In the genomic region with DNA sequence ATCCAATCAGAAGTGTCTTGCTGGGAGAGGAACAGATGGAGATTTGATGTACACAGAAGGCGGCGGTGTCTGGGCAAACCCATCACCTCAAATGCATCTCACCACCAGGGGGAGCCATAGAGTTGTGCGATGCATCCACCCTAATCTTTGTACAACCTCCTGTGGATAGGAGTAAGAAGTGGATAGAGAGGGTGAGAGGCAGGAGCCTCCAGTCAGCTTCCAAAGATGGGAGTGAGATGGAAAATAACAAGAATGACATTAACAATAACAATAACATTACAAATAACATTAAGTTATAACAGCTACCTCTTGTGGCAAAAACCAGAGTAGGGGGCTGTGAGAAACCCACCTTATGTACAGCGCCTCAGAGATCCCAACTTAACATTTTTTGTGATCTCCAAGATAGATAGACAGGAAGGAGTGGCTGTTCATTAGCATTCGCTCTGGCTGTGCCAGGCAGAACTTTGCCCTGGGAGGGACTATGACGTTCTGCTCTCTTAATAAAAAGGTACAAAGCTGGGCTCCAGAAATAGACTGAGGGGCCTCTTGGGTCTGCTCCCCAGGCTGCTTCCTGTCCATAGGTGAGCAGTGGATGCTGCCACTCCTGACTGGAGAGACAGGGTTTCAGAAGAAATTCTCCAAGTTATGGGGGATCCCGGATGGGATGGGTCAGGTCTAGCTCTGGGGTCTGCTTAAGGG, we compare ENCODE assay signal across 8 cellular contexts. TPM values are rescaled to one million over a fixed set of nuclear protein-coding genes. Genes with fewer than 3 reads are reported as not detected.
A peak's percentile ranks its signal among the peaks of the same experiment; 100 is the strongest.
DNase-seq lines count a peak whose midpoint lies in the region; ATAC-seq and TF ChIP-seq lines count a peak whose summit lies in the region.

No MANE protein-coding gene starts in this region.

- no peak overlapping the region for H3K18ac ChIP-seq in IMR-90 (ENCODE audit: low read depth, low read length)

- in situ Hi-C loops in IMR-90 (cut with MboI; ENCODE audit: low sequenced_read_pairs) = loop anchor here (5.0 kb wide), 1 partner anchor 184 kb away; no protein-coding TSS in a partner anchor

- no peaks in the 10 kb centered on the region for H3K27me3 ChIP-seq in Caco-2 (replicated peaks; ENCODE audit: control insufficient read depth, insufficient read depth, low read length)
- no peaks in the 10 kb centered on the region for H3K27me3 ChIP-seq in IMR-90 (ENCODE audit: control insufficient read depth, insufficient read depth, low read length)
- H3K27me3 ChIP-seq in testis = no peaks in the 10 kb centered on the region

- H3K4me3 Mint-ChIP-seq in Caco-2 (ENCODE audit: unreplicated experiment) = no peak overlapping the region
- H3K4me3 Mint-ChIP-seq in activated T-helper 1 cell treated with anti-CD3 and anti-CD28 coated beads, Interleukin-12 subunit alpha, Interleukin-12 subunit beta, Interleukin-2, Interleukin-4 antibody, amounts not matched to agents 30 ng/mL and 10 ng/mL and 1 ng/mL, durations not matched to agents 14 hours and 24 hours and 36 hours = no peak overlapping the region

- no peak overlapping the region for H2AFZ ChIP-seq in IMR-90 (replicated peaks; ENCODE audit: low read length, poor library complexity)

- intact Hi-C loops in Caco-2 (cut with micrococcal nuclease; ENCODE audit: unreplicated experiment) (loop anchor here (1.0 kb wide), 2 partner anchors 42 to 184 kb away; no protein-coding TSS in a partner anchor), IMR-90 (cut with micrococcal nuclease) (loop anchor here (1.0 kb wide), 4 partner anchors 135 to 304 kb away; no protein-coding TSS in a partner anchor), testis (cut with DNase I; ENCODE audit: low total_unique reads) (no loop called here)
- intact Hi-C loops in activated T-helper 1 cell treated with anti-CD3 and anti-CD28 coated beads, Interleukin-12 subunit alpha, Interleukin-12 subunit beta, Interleukin-2, Interleukin-4 antibody, amounts not matched to agents 30 ng/mL and 10 ng/mL and 1 ng/mL, durations not matched to agents 14 hours and 24 hours and 36 hours (cut with micrococcal nuclease) = loop anchor here (1.0 to 2.0 kb wide), 5 partner anchors 32 to 184 kb away; no protein-coding TSS in a partner anchor

- no peak overlapping the region for H3K27ac ChIP-seq in IMR-90 (ENCODE audit: insufficient read depth, low read length)
- no peak overlapping the region for H3K27ac ChIP-seq in testis

- TF ChIP-seq CTCF in Caco-2 (IDR thresholded peaks at IDR 0.05; ENCODE audit: insufficient read depth in 1 of 2, low read depth in 1 of 2, low read length in 1 of 2, severe bottlenecking in 1 of 2, unreplicated experiment in 1 of 2) (peak; percentile 81 to 88), IMR-90 (conservative IDR thresholded peaks at IDR 0.05; ENCODE audit: low read depth, low read length) (peak; percentile 69), fibroblast of villous mesenchyme (IDR thresholded peaks at IDR 0.05; ENCODE audit: insufficient read depth, low read depth, low read length) (peak; percentile 76), omental fat pad (IDR thresholded peaks at IDR 0.05) (peak in 2 of 3 donors; percentile 30 to 36), testis (IDR thresholded peaks at IDR 0.05) (peak; percentile 73 to 91 (median 85))

- H4K8ac ChIP-seq in IMR-90 (ENCODE audit: low read depth in 2 of 2, low read length in 2 of 2) = no peak overlapping the region

- H2BK15ac ChIP-seq in IMR-90 (ENCODE audit: low read depth, low read length) = no peak overlapping the region

- BruUV-seq in Caco-2 (replicated peaks; lab: Mats Ljungman, UMichigan) (no TSS peak), IMR-90 (replicated peaks; lab: Mats Ljungman, UMichigan) (no TSS peak)

- H2BK5ac ChIP-seq in IMR-90 (ENCODE audit: low read depth, low read length, poor library complexity, severe bottlenecking) = no peak overlapping the region

- peaks cover 24% of the 10 kb centered on the region for H3K4me1 Mint-ChIP-seq in Caco-2 (ENCODE audit: low read depth, unreplicated experiment)
- H3K4me1 Mint-ChIP-seq in activated T-helper 1 cell treated with anti-CD3 and anti-CD28 coated beads, Interleukin-12 subunit alpha, Interleukin-12 subunit beta, Interleukin-2, Interleukin-4 antibody, amounts not matched to agents 30 ng/mL and 10 ng/mL and 1 ng/mL, durations not matched to agents 14 hours and 24 hours and 36 hours (ENCODE audit: low read depth) = peaks cover 31% of the 10 kb centered on the region

- H3K9ac ChIP-seq in IMR-90 (ENCODE audit: low read depth, low read length) = no peak overlapping the region

- CTCF ChIA-PET in Caco-2 (lab: Charles Lee) = interaction anchor here (0.7 to 3.4 kb wide), 5 partner anchors 46 to 184 kb away, joined by 3 to 19 read pairs (median 4); no protein-coding TSS in a partner anchor
- CTCF ChIA-PET in IMR-90 (lab: Yijun Ruan, JAX) = interaction anchor here (0.6 to 3.4 kb wide), 5 partner anchors 9 to 305 kb away, joined by 3 to 27 read pairs (median 5); no protein-coding TSS in a partner anchor

- H3K14ac ChIP-seq in IMR-90 (replicated peaks; ENCODE audit: low read depth, low read length) = no peak overlapping the region

- H4K5ac ChIP-seq in IMR-90 (ENCODE audit: low read depth, low read length) = no peak overlapping the region

- 20% methylated on average over 1 of the region's 7 CpGs; no CpG with 5 or more reads in 1 of the 2 experiments for WGBS in IMR-90 (ENCODE audit: extremely low coverage in 2 of 2, insufficient read length in 1 of 2), 2 experiments
- 36 to 38% methylated on average over 7 of the region's 7 CpGs for WGBS in testis, 2 donors

- POLR2A ChIA-PET in Caco-2 (lab: Charles Lee) = no interaction called here
- POLR2A ChIA-PET in IMR-90 (lab: Charles Lee; ENCODE audit: unreplicated experiment) = no interaction called here

- H3K36me3 ChIP-seq in Caco-2 (ENCODE audit: control insufficient read depth, insufficient read depth, low read length) = no peaks in the 10 kb centered on the region
- H3K36me3 ChIP-seq in IMR-90 (ENCODE audit: control insufficient read depth, insufficient read depth, low read length) = no peaks in the 10 kb centered on the region
- H3K36me3 ChIP-seq in testis (ENCODE audit: low read depth, missing control alignments) = no peaks in the 10 kb centered on the region

- no peak overlapping the region for H2AK5ac ChIP-seq in IMR-90 (ENCODE audit: low read depth, low read length)

- 0 out of 2 replicates have a peak, but pooled peaks cover 3% of the 10 kb centered on the region for H3K9me3 ChIP-seq in Caco-2
- no peaks in the 10 kb centered on the region for H3K9me3 ChIP-seq in IMR-90 (ENCODE audit: control insufficient read depth, insufficient read depth, low read length)
- H3K9me3 ChIP-seq in testis = no peaks in the 10 kb centered on the region

- no peaks in the 10 kb centered on the region for H3K27me3 Mint-ChIP-seq in Caco-2 (ENCODE audit: insufficient read depth, unreplicated experiment)
- H3K27me3 Mint-ChIP-seq in activated T-helper 1 cell treated with anti-CD3 and anti-CD28 coated beads, Interleukin-12 subunit alpha, Interleukin-12 subunit beta, Interleukin-2, Interleukin-4 antibody, amounts not matched to agents 30 ng/mL and 10 ng/mL and 1 ng/mL, durations not matched to agents 14 hours and 24 hours and 36 hours (ENCODE audit: insufficient read depth) = peaks cover 9% of the 10 kb centered on the region

- no peak overlapping the region for H3K4me2 ChIP-seq in IMR-90 (ENCODE audit: low read depth, low read length)

- peaks cover 5% of the 10 kb centered on the region for H3K36me3 Mint-ChIP-seq in Caco-2 (ENCODE audit: insufficient read depth, unreplicated experiment)
- H3K36me3 Mint-ChIP-seq in activated T-helper 1 cell treated with anti-CD3 and anti-CD28 coated beads, Interleukin-12 subunit alpha, Interleukin-12 subunit beta, Interleukin-2, Interleukin-4 antibody, amounts not matched to agents 30 ng/mL and 10 ng/mL and 1 ng/mL, durations not matched to agents 14 hours and 24 hours and 36 hours (ENCODE audit: low read depth) = no peaks in the 10 kb centered on the region

- H3K9me1 ChIP-seq in IMR-90 (ENCODE audit: insufficient read depth, low read length) = no peaks in the 10 kb centered on the region

- peak; percentile 75 for TF ChIP-seq RAD21 in IMR-90 (IDR thresholded peaks at IDR 0.05; ENCODE audit: low read length)

- H3K4me3 ChIP-seq in Caco-2 (ENCODE audit: low read depth, low read length) = no peak overlapping the region
- no peak overlapping the region for H3K4me3 ChIP-seq in IMR-90 (ENCODE audit: insufficient read depth, low read depth, low read length)
- no peak overlapping the region for H3K4me3 ChIP-seq in fibroblast of villous mesenchyme (ENCODE audit: low read depth, low read length)
- no peak overlapping the region for H3K4me3 ChIP-seq in testis

- H2BK120ac ChIP-seq in IMR-90 (ENCODE audit: low read depth, low read length) = no peak overlapping the region

- H3K9me3 Mint-ChIP-seq in Caco-2 (ENCODE audit: unreplicated experiment) = peaks cover 10% of the 10 kb centered on the region
- H3K9me3 Mint-ChIP-seq in activated T-helper 1 cell treated with anti-CD3 and anti-CD28 coated beads, Interleukin-12 subunit alpha, Interleukin-12 subunit beta, Interleukin-2, Interleukin-4 antibody, amounts not matched to agents 30 ng/mL and 10 ng/mL and 1 ng/mL, durations not matched to agents 14 hours and 24 hours and 36 hours = no peaks in the 10 kb centered on the region

- peaks cover 29% of the 10 kb centered on the region for H3K4me1 ChIP-seq in Caco-2
- no peaks in the 10 kb centered on the region for H3K4me1 ChIP-seq in IMR-90 (ENCODE audit: control insufficient read depth, insufficient read depth, low read length)
- no peaks in the 10 kb centered on the region for H3K4me1 ChIP-seq in testis

- H3K4ac ChIP-seq in IMR-90 (ENCODE audit: low read depth, low read length) = no peak overlapping the region

- H2AK9ac ChIP-seq in IMR-90 (replicated peaks; ENCODE audit: low read depth, low read length, poor library complexity) = no peak overlapping the region

- dilution Hi-C loops in IMR-90 (cut with HindIII; ENCODE audit: low sequenced_read_pairs, unreplicated experiment) = no loop called here

- no peak overlapping the region for H3K23ac ChIP-seq in IMR-90 (ENCODE audit: low read depth, low read length)

- no peak overlapping the region for H4K91ac ChIP-seq in IMR-90 (ENCODE audit: insufficient read depth, low read depth, low read length)

- no peak overlapping the region for H2BK20ac ChIP-seq in IMR-90 (ENCODE audit: low read depth, low read length)

- DNase-seq in Caco-2 (peak; percentile 83 to 86), IMR-90 (peak; percentile 59), RPMI8226 (peak; percentile 82), fibroblast of villous mesenchyme (ENCODE audit: low read depth) (peak; percentile 61), omental fat pad (ENCODE audit: low spot score) (peak; percentile 98), testis (peak; percentile 94)
- peak; percentile 63 for DNase-seq in activated T-helper 1 cell treated with anti-CD3 and anti-CD28 coated beads, Interleukin-12 subunit alpha, Interleukin-12 subunit beta, Interleukin-2, Interleukin-4 antibody, amounts not matched to agents 30 ng/mL and 10 ng/mL and 1 ng/mL, durations not matched to agents 14 hours and 24 hours and 36 hours (ENCODE audit: low spot score)

- H3K27ac Mint-ChIP-seq in Caco-2 (ENCODE audit: unreplicated experiment) = no peak overlapping the region
- H3K27ac Mint-ChIP-seq in activated T-helper 1 cell treated with anti-CD3 and anti-CD28 coated beads, Interleukin-12 subunit alpha, Interleukin-12 subunit beta, Interleukin-2, Interleukin-4 antibody, amounts not matched to agents 30 ng/mL and 10 ng/mL and 1 ng/mL, durations not matched to agents 14 hours and 24 hours and 36 hours = peak overlapping the region; percentile 55

- no peaks in the 10 kb centered on the region for H3K79me1 ChIP-seq in IMR-90 (ENCODE audit: low read depth in 1 of 2, low read length in 2 of 2)

- TF ChIP-seq POLR2A in IMR-90 (IDR thresholded peaks at IDR 0.05; ENCODE audit: low read depth, low read length) (no peak), testis (IDR thresholded peaks at IDR 0.05) (no peak)

- H3K56ac ChIP-seq in IMR-90 (ENCODE audit: extremely low read depth, insufficient read depth, low read length) = no peak overlapping the region

- H4K20me1 ChIP-seq in IMR-90 (ENCODE audit: insufficient read depth, low read length) = no peaks in the 10 kb centered on the region

- ATAC-seq in IMR-90 (ENCODE audit: low read depth) = peak; percentile 88
- ATAC-seq in omental fat pad (ENCODE audit: low FRiP score) = no peak
- ATAC-seq in GM18867 (IDR thresholded peaks at IDR 0.05; ENCODE audit: unreplicated experiment) = no peak

RNA-seq across cellular contexts. Expression of gene CEACAM18, which starts 5.2 kb away (rescaled TPM):
- total RNA-seq in Caco-2 (2022) (0.79 TPM in 1 of 2 replicates, not detected in the other), IMR-90 (2012; rRNA removed) (not detected in 2 replicates), fibroblast of villous mesenchyme (not detected in 2 replicates), omental fat pad (not detected), testis (not detected)
- polyA plus RNA-seq in IMR-90 (2012; rRNA removed) (not detected in 2 replicates), testis (ENCODE audit: insufficient read depth, low read depth, low replicate concordance) (not detected)
- polyA plus RNA-seq in IMR-90 (2012; cell fraction: cytosol; rRNA removed) = not detected in 2 replicates
- not detected in 2 replicates for polyA plus RNA-seq in IMR-90 (2012; cell fraction: nucleus; rRNA removed; ENCODE audit: low replicate concordance)
- total RNA-seq in activated T-helper 1 cell treated with anti-CD3 and anti-CD28 coated beads, Interleukin-12 subunit alpha, Interleukin-12 subunit beta, Interleukin-2, Interleukin-4 antibody, amounts not matched to agents 30 ng/mL and 10 ng/mL and 1 ng/mL, durations not matched to agents 14 hours and 24 hours and 36 hours = not detected in 2 replicates

RNA-seq across cellular contexts. Expression of gene SIGLEC8, which starts 14.9 kb away (rescaled TPM):
- not detected in 2 replicates for total RNA-seq in Caco-2 (2022)
- not detected in 2 replicates for total RNA-seq in IMR-90 (2012; rRNA removed)
- not detected in 2 replicates for polyA plus RNA-seq in IMR-90 (2012; rRNA removed)
- polyA plus RNA-seq in IMR-90 (2012; cell fraction: cytosol; rRNA removed) = not detected in 2 replicates
- not detected in 2 replicates for polyA plus RNA-seq in IMR-90 (2012; cell fraction: nucleus; rRNA removed; ENCODE audit: low replicate concordance)
- 0.10 and 0.13 TPM in 2 replicates for total RNA-seq in activated T-helper 1 cell treated with anti-CD3 and anti-CD28 coated beads, Interleukin-12 subunit alpha, Interleukin-12 subunit beta, Interleukin-2, Interleukin-4 antibody, amounts not matched to agents 30 ng/mL and 10 ng/mL and 1 ng/mL, durations not matched to agents 14 hours and 24 hours and 36 hours
- total RNA-seq in fibroblast of villous mesenchyme = not detected in 2 replicates
- 1 to 10 TPM in 1 of 4 donors, under 1 TPM in 1, not detected in 2; 0.46 to 1.4 TPM for total RNA-seq in omental fat pad
- total RNA-seq in testis = 1 to 10 TPM in 1 of 2 donors, under 1 TPM in 1; 0.31 to 3.1 TPM
- polyA plus RNA-seq in testis (ENCODE audit: insufficient read depth, low read depth, low replicate concordance) = 0.61 TPM

RNA-seq across cellular contexts. Expression of gene SIGLEC12, which starts 28.4 kb away (rescaled TPM):
- total RNA-seq in Caco-2 (2022) = not detected in 2 replicates
- total RNA-seq in IMR-90 (2012; rRNA removed) = not detected in 2 replicates
- not detected in 2 replicates for polyA plus RNA-seq in IMR-90 (2012; rRNA removed)
- not detected in 2 replicates for polyA plus RNA-seq in IMR-90 (2012; cell fraction: cytosol; rRNA removed)
- polyA plus RNA-seq in IMR-90 (2012; cell fraction: nucleus; rRNA removed; ENCODE audit: low replicate concordance) = not detected in 2 replicates
- 0.52 and 0.54 TPM in 2 replicates for total RNA-seq in activated T-helper 1 cell treated with anti-CD3 and anti-CD28 coated beads, Interleukin-12 subunit alpha, Interleukin-12 subunit beta, Interleukin-2, Interleukin-4 antibody, amounts not matched to agents 30 ng/mL and 10 ng/mL and 1 ng/mL, durations not matched to agents 14 hours and 24 hours and 36 hours
- total RNA-seq in fibroblast of villous mesenchyme = not detected in 2 replicates
- 1 to 10 TPM in 2 of 4 donors, not detected in 2; 1.1 TPM for total RNA-seq in omental fat pad
- total RNA-seq in testis = not detected
- polyA plus RNA-seq in testis (ENCODE audit: insufficient read depth, low read depth, low replicate concordance) = 1.0 TPM

RNA-seq across cellular contexts. Expression of gene SIGLEC10, which starts 55.7 kb away (rescaled TPM):
- not detected in 2 replicates for total RNA-seq in Caco-2 (2022)
- not detected in 2 replicates for total RNA-seq in IMR-90 (2012; rRNA removed)
- polyA plus RNA-seq in IMR-90 (2012; rRNA removed) = not detected in 2 replicates
- polyA plus RNA-seq in IMR-90 (2012; cell fraction: cytosol; rRNA removed) = not detected in 2 replicates
- not detected in 2 replicates for polyA plus RNA-seq in IMR-90 (2012; cell fraction: nucleus; rRNA removed; ENCODE audit: low replicate concordance)
- 2.5 and 3.7 TPM in 2 replicates for total RNA-seq in activated T-helper 1 cell treated with anti-CD3 and anti-CD28 coated beads, Interleukin-12 subunit alpha, Interleukin-12 subunit beta, Interleukin-2, Interleukin-4 antibody, amounts not matched to agents 30 ng/mL and 10 ng/mL and 1 ng/mL, durations not matched to agents 14 hours and 24 hours and 36 hours
- total RNA-seq in fibroblast of villous mesenchyme = not detected in 2 replicates
- total RNA-seq in omental fat pad = 1 to 10 TPM; 1.1 to 3.9 (median 2.8) TPM
- total RNA-seq in testis = 1 to 10 TPM in 1 of 2 donors, under 1 TPM in 1; 0.87 to 2.2 TPM
- polyA plus RNA-seq in testis (ENCODE audit: insufficient read depth, low read depth, low replicate concordance) = 2.3 TPM

RNA-seq across cellular contexts. Expression of gene SIGLEC6, which starts 58.3 kb away (rescaled TPM):
- 10.0 and 14.3 TPM in 2 replicates for total RNA-seq in Caco-2 (2022)
- total RNA-seq in IMR-90 (2012; rRNA removed) = not detected in 2 replicates
- not detected in 2 replicates for polyA plus RNA-seq in IMR-90 (2012; rRNA removed)
- not detected in 2 replicates for polyA plus RNA-seq in IMR-90 (2012; cell fraction: cytosol; rRNA removed)
- polyA plus RNA-seq in IMR-90 (2012; cell fraction: nucleus; rRNA removed; ENCODE audit: low replicate concordance) = not detected in 2 replicates
- 0.98 and 1.6 TPM in 2 replicates for total RNA-seq in activated T-helper 1 cell treated with anti-CD3 and anti-CD28 coated beads, Interleukin-12 subunit alpha, Interleukin-12 subunit beta, Interleukin-2, Interleukin-4 antibody, amounts not matched to agents 30 ng/mL and 10 ng/mL and 1 ng/mL, durations not matched to agents 14 hours and 24 hours and 36 hours
- under 0.01 TPM in 1 of 2 replicates, not detected in the other for total RNA-seq in fibroblast of villous mesenchyme
- total RNA-seq in omental fat pad = 1 to 10 TPM in 2 of 4 donors, under 1 TPM in 2; 0.38 to 1.4 (median 1.1) TPM
- 1 to 10 TPM in 1 of 2 donors, under 1 TPM in 1; 0.55 to 1.1 TPM for total RNA-seq in testis
- 0.29 TPM for polyA plus RNA-seq in testis (ENCODE audit: insufficient read depth, low read depth, low replicate concordance)

Comparison
In these comparisons a context has a peak if more than half of its experiments do, and no peak if none do; other contexts are left out.
1. CTCF ChIP-seq: peak in every context shown above with its lines; median percentile 85 in testis; 84 in Caco-2; 76 in fibroblast of villous mesenchyme; 69 in IMR-90; 33 in omental fat pad.